ENCODE assay signal across 10 cellular contexts in genomic region chr6:138719011-138719635, GRCh38. TPM values are rescaled to one million over a fixed set of nuclear protein-coding genes. Genes with fewer than 3 reads are reported as not detected.
A peak's percentile ranks its signal among the peaks of the same experiment; 100 is the strongest.
DNase-seq lines count a peak whose midpoint lies in the region; ATAC-seq, FAIRE-seq and TF ChIP-seq lines count a peak whose summit lies in the region.
"Had no signal": no experiment of that assay in that cellular context is flagged by ENCODE, and none has a peak within 500 bp of the region (broad histone marks: within the 10 kb centered on the region; RNA-seq: fewer than 3 reads in every experiment).

No MANE protein-coding gene starts in this region.

- TF ChIP-seq POLR2A in GM12878 (IDR thresholded peaks at IDR 0.05; ENCODE audit: low read depth, low read length), result no peak

- H3K9me3 Mint-ChIP-seq in naive thymus-derived CD4-positive, alpha-beta T cell, result peaks cover 0 to 19% (median 8%) of the 10 kb centered on the region in 11 donors

- CTCF ChIA-PET in GM12878 (lab: Yijun Ruan, JAX), result interaction anchor here (0.7 to 1.2 kb wide), 4 partner anchors 14 to 126 kb away, joined by 3 to 4 read pairs (median 3); no protein-coding TSS in a partner anchor
- CTCF ChIA-PET in naive thymus-derived CD4-positive, alpha-beta T cell (lab: Charles Lee), result no interaction called here

- H3K4me3 Mint-ChIP-seq in naive thymus-derived CD4-positive, alpha-beta T cell, result no peak overlapping the region

- no peak overlapping the region for H3K4me2 ChIP-seq in GM12878 (ENCODE audit: control insufficient read depth, insufficient read depth)

- BruUV-seq in GM12878 (replicated peaks; lab: Mats Ljungman, UMichigan), result no TSS peak

- WGBS in GM12878 (ENCODE audit: insufficient coverage, insufficient replicate concordance, low lambda C conversion rate, missing lambda C conversion rate), result 28% methylated on average over 3 of the region's 3 CpGs

- H3K4me1 ChIP-seq in GM12878 (ENCODE audit: control insufficient read depth, insufficient read depth, low read length) (no peaks in the 10 kb centered on the region), kidney (ENCODE audit: control insufficient read depth in 1 of 2, insufficient read depth in 1 of 2, low read depth in 1 of 2, low read length in 2 of 2) (peaks cover 5 to 6% of the 10 kb centered on the region in 2 donors)
- H3K4me1 ChIP-seq in naive thymus-derived CD4-positive, alpha-beta T cell (ENCODE audit: control insufficient read depth in 2 of 2, insufficient read depth in 2 of 2, low read length in 2 of 2), result no peaks in the 10 kb centered on the region

- H3K36me3 ChIP-seq in GM12878 (ENCODE audit: control insufficient read depth in 2 of 2, insufficient read depth in 2 of 2, low read length in 1 of 2), result no peaks in the 10 kb centered on the region
- H3K36me3 ChIP-seq in kidney (ENCODE audit: control insufficient read depth in 1 of 2, insufficient read depth in 2 of 2, low read length in 2 of 2), result no peaks in the 10 kb centered on the region
- H3K36me3 ChIP-seq in naive thymus-derived CD4-positive, alpha-beta T cell (ENCODE audit: control insufficient read depth in 2 of 3, insufficient read depth in 3 of 3, low read length in 3 of 3), result no peaks in the 10 kb centered on the region

- intact Hi-C loops in GM12878 (cut with micrococcal nuclease; ENCODE audit: unreplicated experiment) (no loop called here), kidney (cut with DNase I) (no loop called here), dorsolateral prefrontal cortex (cut with DNase I) (no loop called here)
- intact Hi-C loops in naive thymus-derived CD4-positive, alpha-beta T cell (cut with micrococcal nuclease), result no loop called here

- H2AFZ ChIP-seq in GM12878 (ENCODE audit: control insufficient read depth, low read depth, low read length), result peak overlapping the region; percentile 24; the same call in 1 of the 2 replicates

- H3K27ac Mint-ChIP-seq in naive thymus-derived CD4-positive, alpha-beta T cell, result no peak overlapping the region

- POLR2A ChIA-PET in GM12878 (lab: Charles Lee), result interaction anchor here (0.6 to 1.4 kb wide), 3 partner anchors 26 to 377 kb away, joined by 3 read pairs; no protein-coding TSS in a partner anchor
- POLR2A ChIA-PET in naive thymus-derived CD4-positive, alpha-beta T cell (lab: Charles Lee), result no interaction called here

- H3K79me2 ChIP-seq in GM12878 (ENCODE audit: control insufficient read depth, insufficient read depth, low read length), result no peaks in the 10 kb centered on the region

- TF ChIP-seq RAD21 in GM12878 (IDR thresholded peaks at IDR 0.05; ENCODE audit: insufficient read depth, low read depth, low read length), result no peak

- H3K27me3 Mint-ChIP-seq in naive thymus-derived CD4-positive, alpha-beta T cell, result peaks cover 7 to 23% (median 18%) of the 10 kb centered on the region in 5 donors

- TF ChIP-seq EP300 in GM12878 (IDR thresholded peaks at IDR 0.05; ENCODE audit: borderline replicate concordance in 1 of 2, control insufficient read depth in 1 of 2, low read depth in 2 of 2, low read length in 2 of 2), result no peak

- peak; percentile 47 for ATAC-seq in GM12878
- no peak for ATAC-seq in naive thymus-derived CD4-positive, alpha-beta T cell

- RAD21 ChIA-PET in GM12878 (lab: Charles Lee; ENCODE audit: unreplicated experiment), result interaction anchor here (1.2 to 3.0 kb wide), 5 partner anchors 28 to 79 kb away, joined by 3 to 11 read pairs (median 3); no protein-coding TSS in a partner anchor

- H3K4me1 Mint-ChIP-seq in naive thymus-derived CD4-positive, alpha-beta T cell, result no peaks in the 10 kb centered on the region

- SMC1A ChIA-PET in GM12878 (lab: Charles Lee; ENCODE audit: uncharacterized antibody, unreplicated experiment), result interaction anchor here (1.0 to 2.4 kb wide), 6 partner anchors 10 to 68 kb away, joined by 3 to 10 read pairs (median 6); no protein-coding TSS in a partner anchor

- in situ Hi-C loops in GM12878 (cut with MboI), result no loop called here

- peaks cover 0 to 9% (median 4%) of the 10 kb centered on the region in 5 donors for H3K36me3 Mint-ChIP-seq in naive thymus-derived CD4-positive, alpha-beta T cell

- H3K9me3 ChIP-seq in GM12878 (replicated peaks; ENCODE audit: control insufficient read depth, insufficient read depth, low read length) (no peaks in the 10 kb centered on the region; the same call in 2 of the 3 replicates), kidney (ENCODE audit: control insufficient read depth in 1 of 2, low read length in 2 of 2) (peaks cover 0 to 6% of the 10 kb centered on the region in 2 donors)
- H3K9me3 ChIP-seq in naive thymus-derived CD4-positive, alpha-beta T cell (ENCODE audit: control insufficient read depth in 2 of 3, low read length in 3 of 3), result peaks cover 0 to 6% (median 0%) of the 10 kb centered on the region in 3 experiments

- no peaks in the 10 kb centered on the region for H4K20me1 ChIP-seq in GM12878 (ENCODE audit: control insufficient read depth, insufficient read depth)

- H3K27ac ChIP-seq in GM12878 (ENCODE audit: control insufficient read depth, insufficient read depth), result no peak overlapping the region
- peak overlapping the region; percentile 18 to 68 for H3K27ac ChIP-seq in kidney (ENCODE audit: low read depth in 2 of 2, low read length in 2 of 2)
- no peak overlapping the region for H3K27ac ChIP-seq in naive thymus-derived CD4-positive, alpha-beta T cell (ENCODE audit: low read depth, low read length)
- H3K27ac ChIP-seq in dorsolateral prefrontal cortex, result peak overlapping the region in 23 of 59 donors; percentile 2 to 75 (median 44)
- H3K27ac ChIP-seq: 22Rv1 had no signal

- H3K27me3 ChIP-seq in GM12878 (replicated peaks in 1 of 2; ENCODE audit: control insufficient read depth in 2 of 2, insufficient read depth in 2 of 2, low read length in 1 of 2) (no peaks in the 10 kb centered on the region), dorsolateral prefrontal cortex (peaks cover 0 to 7% (median 0%) of the 10 kb centered on the region in 45 donors)
- no peaks in the 10 kb centered on the region for H3K27me3 ChIP-seq in naive thymus-derived CD4-positive, alpha-beta T cell (ENCODE audit: control insufficient read depth in 2 of 2, insufficient read depth in 2 of 2, low read length in 2 of 2)

- no peak overlapping the region for H3K4me3 ChIP-seq in GM12878
- H3K4me3 ChIP-seq in kidney (ENCODE audit: low read length in 2 of 2), result no peak overlapping the region
- H3K4me3 ChIP-seq in naive thymus-derived CD4-positive, alpha-beta T cell (ENCODE audit: low read length), result no peak overlapping the region
- no peak overlapping the region for H3K4me3 ChIP-seq in dorsolateral prefrontal cortex

- FAIRE-seq in GM12878 (lab: Jason Lieb, UNC) (no peak), kidney (lab: Jason Lieb, UNC) (peak; percentile 51)

- DNase-seq in DMS 273 (lab: John Stamatoyannopoulos, UW; ENCODE audit: unreplicated experiment), result peak; percentile 13
- DNase-seq in DMS 273 treated with DMSO at 0.1 percent for 48 hours (lab: John Stamatoyannopoulos, UW), result no peak
- DNase-seq in GM12878 (ENCODE audit: low read depth, low spot score), result no peak
- DNase-seq in kidney, result no peak
- DNase-seq in superior temporal gyrus (ENCODE audit: extremely low spot score), result peak; percentile 17
- no peak for DNase-seq in NCI-H1694 treated with DMSO at 0.1 percent for 48 hours (lab: John Stamatoyannopoulos, UW)
- no peak for DNase-seq in naive thymus-derived CD4-positive, alpha-beta T cell
- DNase-seq in dorsolateral prefrontal cortex, result no peak
- DNase-seq: NCI-H1930 had no signal

- TF ChIP-seq CTCF in GM12878 (IDR thresholded peaks at IDR 0.05 in 2 of 3, conservative IDR thresholded peaks at IDR 0.05 in 1 of 3; ENCODE audit: control insufficient read depth in 2 of 3, extremely low read depth in 1 of 3, insufficient read depth in 1 of 3, low read depth in 3 of 3, low read length in 3 of 3), result no peak
- TF ChIP-seq CTCF in kidney (IDR thresholded peaks at IDR 0.05; ENCODE audit: borderline replicate concordance, extremely low read depth, insufficient read depth), result no peak
- TF ChIP-seq CTCF in dorsolateral prefrontal cortex (IDR thresholded peaks at IDR 0.05 in 54 of 56, conservative IDR thresholded peaks at IDR 0.05 in 2 of 56; ENCODE audit: low read depth in 1 of 56, partially characterized antibody in 56 of 56), result no peak

- no peak overlapping the region for H3K9ac ChIP-seq in GM12878 (ENCODE audit: control insufficient read depth, insufficient read depth, low read length)
- H3K9ac ChIP-seq in kidney (ENCODE audit: low read length in 2 of 2), result no peak overlapping the region

TF ChIP-seq in GM12878, 131 proteins besides CTCF, POLR2A, EP300 and RAD21 (continues in another document):
- TF ChIP-seq JUNB (IDR thresholded peaks at IDR 0.05), result peak; percentile 32; the same call in 1 of the 2 replicates
- TF ChIP-seq YY1 (IDR thresholded peaks at IDR 0.05; ENCODE audit: low read depth, low read length), result no peak

RNA-seq across cellular contexts. Expression of gene CCDC28A, which starts 54.4 kb away (rescaled TPM):
- total RNA-seq in GM12878 (2013; cell fraction: nucleolus; rRNA removed), result 5.7 and 6.6 TPM in 2 replicates
- total RNA-seq in GM12878 (2014; rRNA removed) (14.5 and 15.6 TPM in 2 replicates), GM12878 (2014; rRNA removed; fragmentation: Illumina TruSeq; extraction: Trizol) (17.3 and 17.6 TPM in 2 replicates), GM12878 (2021) (12.5 and 13.5 TPM in 2 replicates), kidney (30.2 TPM), dorsolateral prefrontal cortex (10 to 100 TPM; 18.1 to 50.8 (median 35.7) TPM)
- 25.5 TPM for polyA plus RNA-seq in GM12878 (2011; ENCODE audit: low read depth)
- polyA plus RNA-seq in GM12878 (2011; rRNA removed) (38.8 and 49.2 TPM in 2 replicates), GM12878 (2014; fragmentation: Illumina TruSeq; extraction: Trizol) (18.8 and 20.6 TPM in 2 replicates), GM12878 (2014; fragmentation: Nextera tagmentation; extraction: Ambion mirVana) (10 to 100 TPM; 19.6 to 20.5 TPM), GM12878 (2014; rRNA removed) (15.0 and 18.0 TPM in 2 replicates), GM12878 (2016; fragmentation: Nextera tagmentation; extraction: Ambion mirVana) (10 to 100 TPM; 23.2 to 24.6 TPM), kidney (ENCODE audit: insufficient read depth, low read depth, low replicate concordance) (70.0 TPM)
- 14.4 and 19.0 TPM in 2 replicates for polyA plus RNA-seq in GM12878 (2011; cell fraction: cytosol; rRNA removed)
- 8.0 and 10.4 TPM in 2 replicates for polyA plus RNA-seq in GM12878 (2011; cell fraction: nucleus; rRNA removed)
- polyA plus RNA-seq in GM12878 (2012), result 20.9 and 27.6 TPM in 2 replicates
- 11.5 and 15.1 TPM in 2 replicates for polyA minus RNA-seq in GM12878 (2011; rRNA and poly(A)+ RNA removed)
- polyA minus RNA-seq in GM12878 (2011; cell fraction: cytosol; rRNA and poly(A)+ RNA removed), result 1.7 and 2.1 TPM in 2 replicates
- polyA minus RNA-seq in GM12878 (2011; cell fraction: nucleus; rRNA and poly(A)+ RNA removed), result 1.7 and 2.1 TPM in 2 replicates
- total RNA-seq in naive thymus-derived CD4-positive, alpha-beta T cell, result 10 to 100 TPM; 19.9 to 34.2 (median 25.6) TPM
- 10 to 100 TPM; 34.1 to 65.3 TPM for polyA plus RNA-seq in naive thymus-derived CD4-positive, alpha-beta T cell

Comparison
In these comparisons a context has a peak if more than half of its experiments do, and no peak if none do; other contexts are left out.
1. DNase-seq: peak in DMS 273 (single experiment) and superior temporal gyrus (single experiment); none in DMS 273 treated with DMSO at 0.1 percent for 48 hours (single experiment), GM12878 (single experiment), kidney (single experiment), NCI-H1694 treated with DMSO at 0.1 percent for 48 hours (single experiment), naive thymus-derived CD4-positive, alpha-beta T cell (0 of 9) and dorsolateral prefrontal cortex (0 of 10).
2. H3K27ac ChIP-seq: peak in kidney (2 of 2); none in GM12878 (single experiment) and naive thymus-derived CD4-positive, alpha-beta T cell (single experiment).